In the genomic region with DNA sequence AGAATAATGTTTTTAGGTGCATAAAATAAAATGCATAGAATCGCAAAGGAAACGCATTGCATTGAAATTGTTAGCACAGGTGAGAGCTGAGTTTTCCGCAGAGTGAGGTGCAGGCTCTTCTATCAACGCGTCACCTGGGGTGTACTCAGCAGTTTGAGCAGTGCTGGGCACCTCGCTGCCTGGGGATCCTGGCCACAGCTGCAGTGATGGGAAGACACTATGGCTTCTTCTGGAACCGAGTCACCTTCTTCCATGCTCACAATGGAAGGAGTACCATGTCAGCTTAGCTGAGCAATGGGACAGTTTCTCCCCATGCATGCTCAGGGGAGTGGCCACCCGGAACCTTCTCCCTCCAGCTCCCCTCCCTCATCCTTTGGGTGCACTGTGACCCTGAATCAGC, we compare ENCODE assay signal across 21 cellular contexts.
DNase-seq lines count a peak whose midpoint lies in the region; ATAC-seq and TF ChIP-seq lines count a peak whose summit lies in the region.
"Had no signal": no experiment of that assay in that cellular context is flagged by ENCODE, and none has a peak within 500 bp of the region (broad histone marks: within the 10 kb centered on the region; RNA-seq: fewer than 3 reads in every experiment).

No MANE protein-coding gene starts in this region.

- H3K27ac Mint-ChIP-seq in activated CD4-positive, alpha-beta memory T cell treated with anti-CD3 and anti-CD28 coated beads for 36 hours, result no peak overlapping the region
- no peak overlapping the region for H3K27ac Mint-ChIP-seq in activated CD4-positive, alpha-beta memory T cell treated with anti-CD3 and anti-CD28 coated beads, Interleukin-2, amount 10 ng/mL, durations not matched to agents 7 days and 5 days
- H3K27ac Mint-ChIP-seq: activated naive CD4-positive, alpha-beta T cell treated with anti-CD3 and anti-CD28 coated beads, Interleukin-2, amount 50 U/mL, for 72 hours had no signal

- 94% methylated on average over 8 of the region's 8 CpGs for WGBS in right cardiac atrium
- 94% methylated on average over 8 of the region's 8 CpGs for WGBS in smooth muscle cell (ENCODE audit: low lambda C conversion rate)

- peaks cover 10% of the 10 kb centered on the region for H3K27me3 Mint-ChIP-seq in activated CD4-positive, alpha-beta memory T cell treated with anti-CD3 and anti-CD28 coated beads for 36 hours
- peaks cover 11% of the 10 kb centered on the region for H3K27me3 Mint-ChIP-seq in activated CD4-positive, alpha-beta memory T cell treated with anti-CD3 and anti-CD28 coated beads, Interleukin-2, amount 10 ng/mL, durations not matched to agents 7 days and 5 days

- H3K9me3 ChIP-seq in ascending aorta (no peaks in the 10 kb centered on the region), right cardiac atrium (ENCODE audit: control insufficient read depth, low read length) (no peaks in the 10 kb centered on the region), gastrocnemius medialis (no peaks in the 10 kb centered on the region), smooth muscle cell (replicated peaks; ENCODE audit: low read depth) (no peaks in the 10 kb centered on the region)
- H3K9me3 ChIP-seq: tibial nerve had no signal

- H3K27me3 ChIP-seq in ascending aorta (no peaks in the 10 kb centered on the region), right cardiac atrium (ENCODE audit: control insufficient read depth, insufficient read depth) (no peaks in the 10 kb centered on the region), gastrocnemius medialis (no peaks in the 10 kb centered on the region), smooth muscle cell (ENCODE audit: low read depth) (no peaks in the 10 kb centered on the region)
- H3K27me3 ChIP-seq: tibial nerve had no signal

- no peaks in the 10 kb centered on the region for H3K9me3 Mint-ChIP-seq in activated CD4-positive, alpha-beta memory T cell treated with anti-CD3 and anti-CD28 coated beads for 36 hours
- H3K9me3 Mint-ChIP-seq in activated CD4-positive, alpha-beta memory T cell treated with anti-CD3 and anti-CD28 coated beads, Interleukin-2, amount 10 ng/mL, durations not matched to agents 7 days and 5 days, result no peaks in the 10 kb centered on the region
- H3K9me3 Mint-ChIP-seq: effector memory CD8-positive, alpha-beta T cell had no signal

- CTCF ChIA-PET in activated CD4-positive, alpha-beta memory T cell treated with anti-CD3 and anti-CD28 coated beads for 36 hours (lab: Charles Lee), result no interaction called here
- CTCF ChIA-PET in activated CD4-positive, alpha-beta memory T cell treated with anti-CD3 and anti-CD28 coated beads, Interleukin-2, amount 10 ng/mL, durations not matched to agents 7 days and 5 days (lab: Charles Lee), result no interaction called here

- H3K36me3 ChIP-seq in ascending aorta (no peaks in the 10 kb centered on the region), gastrocnemius medialis (no peaks in the 10 kb centered on the region), smooth muscle cell (ENCODE audit: low read depth) (no peaks in the 10 kb centered on the region)
- H3K36me3 ChIP-seq: tibial nerve had no signal

- H4K20me1 ChIP-seq in smooth muscle cell (ENCODE audit: low read depth), result no peaks in the 10 kb centered on the region

- H3K79me2 ChIP-seq in smooth muscle cell (ENCODE audit: low read depth), result no peaks in the 10 kb centered on the region

- no peak overlapping the region for H3K4me2 ChIP-seq in smooth muscle cell

- DNase-seq in activated CD4-positive, alpha-beta memory T cell treated with anti-CD3 and anti-CD28 coated beads for 36 hours, result peak; percentile 7
- DNase-seq in activated CD4-positive, alpha-beta memory T cell treated with anti-CD3 and anti-CD28 coated beads, Interleukin-2, amount 10 ng/mL, durations not matched to agents 7 days and 5 days, result no peak
- DNase-seq in ascending aorta (ENCODE audit: low spot score in 2 of 2) (peak in 1 of 2 donors; percentile 38), right cardiac atrium (no peak), gastrocnemius medialis (peak in 1 of 2 donors; percentile 14), NCI-H128 (lab: John Stamatoyannopoulos, UW; ENCODE audit: unreplicated experiment) (no peak), midbrain (lab: John Stamatoyannopoulos, UW) (no peak), smooth muscle cell (lab: John Stamatoyannopoulos, UW; ENCODE audit: unreplicated experiment) (no peak)
- DNase-seq: activated CD4-positive, alpha-beta T cell treated with anti-CD3 and anti-CD28 coated beads, Interleukin-2, amount 50 U/mL, for 48 hours; activated CD4-positive, CD25-positive, alpha-beta regulatory T cell; activated T-cell treated with anti-CD3 and anti-CD28 coated beads, Interleukin-2, amount 50 U/mL, for 48 hours; effector memory CD8-positive, alpha-beta T cell; NCI-H1048; OCI-M1; stimulated activated CD4-positive, alpha-beta T cell treated with anti-CD3 and anti-CD28 coated beads, Interleukin-4, amount 100 ng/mL, for 24 hours; stimulated activated naive CD4-positive, alpha-beta T cell treated with Interleukin-2 at 50 U/mL for 16 hours; T1000 had no signal

- in situ Hi-C loops in gastrocnemius medialis (cut with MboI; ENCODE audit: low sequenced_read_pairs in 4 of 4), result loop anchor here in 1 of 4 donors (25.0 kb wide), 1 partner anchor 201 kb away; a partner anchor contains a TSS

- H3K4me3 ChIP-seq in ascending aorta, result no peak overlapping the region
- H3K4me3 ChIP-seq in right cardiac atrium (ENCODE audit: low read length), result no peak overlapping the region
- no peak overlapping the region for H3K4me3 ChIP-seq in gastrocnemius medialis
- H3K4me3 ChIP-seq in smooth muscle cell, result no peak overlapping the region
- H3K4me3 ChIP-seq: tibial nerve had no signal

- H3K36me3 Mint-ChIP-seq in activated CD4-positive, alpha-beta memory T cell treated with anti-CD3 and anti-CD28 coated beads for 36 hours, result no peaks in the 10 kb centered on the region
- no peaks in the 10 kb centered on the region for H3K36me3 Mint-ChIP-seq in activated CD4-positive, alpha-beta memory T cell treated with anti-CD3 and anti-CD28 coated beads, Interleukin-2, amount 10 ng/mL, durations not matched to agents 7 days and 5 days (ENCODE audit: low read depth)
- H3K36me3 Mint-ChIP-seq: activated naive CD4-positive, alpha-beta T cell treated with anti-CD3 and anti-CD28 coated beads, Interleukin-2, amount 50 U/mL, for 72 hours had no signal

- H3K4me3 Mint-ChIP-seq in activated CD4-positive, alpha-beta memory T cell treated with anti-CD3 and anti-CD28 coated beads for 36 hours, result no peak overlapping the region
- no peak overlapping the region for H3K4me3 Mint-ChIP-seq in activated CD4-positive, alpha-beta memory T cell treated with anti-CD3 and anti-CD28 coated beads, Interleukin-2, amount 10 ng/mL, durations not matched to agents 7 days and 5 days
- H3K4me3 Mint-ChIP-seq: effector memory CD8-positive, alpha-beta T cell; neural crest cell had no signal

- H2AFZ ChIP-seq in smooth muscle cell (ENCODE audit: low read depth), result no peak overlapping the region

- POLR2A ChIA-PET in activated CD4-positive, alpha-beta memory T cell treated with anti-CD3 and anti-CD28 coated beads for 36 hours (lab: Charles Lee), result no interaction called here
- POLR2A ChIA-PET in activated CD4-positive, alpha-beta memory T cell treated with anti-CD3 and anti-CD28 coated beads, Interleukin-2, amount 10 ng/mL, durations not matched to agents 7 days and 5 days (lab: Charles Lee), result no interaction called here

- no peaks in the 10 kb centered on the region for H3K4me1 Mint-ChIP-seq in activated CD4-positive, alpha-beta memory T cell treated with anti-CD3 and anti-CD28 coated beads for 36 hours (ENCODE audit: low read depth)
- peaks cover 4% of the 10 kb centered on the region for H3K4me1 Mint-ChIP-seq in activated CD4-positive, alpha-beta memory T cell treated with anti-CD3 and anti-CD28 coated beads, Interleukin-2, amount 10 ng/mL, durations not matched to agents 7 days and 5 days

- TF ChIP-seq POLR2A in gastrocnemius medialis (IDR thresholded peaks at IDR 0.05), result no peak

- ATAC-seq in right cardiac atrium (no peak), gastrocnemius medialis (no peak)
- ATAC-seq: activated naive CD4-positive, alpha-beta T cell treated with anti-CD3 and anti-CD28 coated beads, Interleukin-2, amount 50 U/mL, for 72 hours; effector memory CD8-positive, alpha-beta T cell had no signal

- H3F3A ChIP-seq in smooth muscle cell (ENCODE audit: low read depth), result no peaks in the 10 kb centered on the region

- H3K9ac ChIP-seq in smooth muscle cell (ENCODE audit: low read depth), result no peak overlapping the region

- H3K27ac ChIP-seq in ascending aorta (peak overlapping the region; percentile 45 to 73), right cardiac atrium (ENCODE audit: low read length) (peak overlapping the region; percentile 22), gastrocnemius medialis (peak overlapping the region; percentile 95 to 98 (median 96)), smooth muscle cell (ENCODE audit: low read depth) (no peak overlapping the region)
- H3K27ac ChIP-seq: 22Rv1 had no signal

- H3K4me1 ChIP-seq in ascending aorta (peaks cover 6 to 22% of the 10 kb centered on the region in 2 donors), right cardiac atrium (ENCODE audit: control insufficient read depth, insufficient read depth, low read length) (peaks cover 3% of the 10 kb centered on the region), gastrocnemius medialis (peaks cover 37 to 44% of the 10 kb centered on the region in 2 donors), smooth muscle cell (ENCODE audit: low read depth) (no peaks in the 10 kb centered on the region)

- intact Hi-C loops in activated CD4-positive, alpha-beta memory T cell treated with anti-CD3 and anti-CD28 coated beads for 36 hours (cut with micrococcal nuclease), result no loop called here
- intact Hi-C loops in ascending aorta (cut with DNase I), result no loop called here
- intact Hi-C loops in right cardiac atrium (cut with DNase I), result loop anchor here in 1 of 4 donors (10.0 kb wide), 2 partner anchors 59 to 109 kb away; no protein-coding TSS in a partner anchor
- intact Hi-C loops in gastrocnemius medialis (cut with DNase I; ENCODE audit: low total_unique reads), result loop anchor here (1.0 kb wide), 1 partner anchor 15 kb away; no protein-coding TSS in a partner anchor

- TF ChIP-seq CTCF in ascending aorta (IDR thresholded peaks at IDR 0.05) (no peak), gastrocnemius medialis (IDR thresholded peaks at IDR 0.05 in 4 of 5, conservative IDR thresholded peaks at IDR 0.05 in 1 of 5) (no peak), smooth muscle cell (IDR thresholded peaks at IDR 0.05; ENCODE audit: borderline replicate concordance, insufficient read depth, poor library complexity, severe bottlenecking) (no peak)
